In genomic region chr17:62193297-62193696, GRCh38 we compare ENCODE assay signal across 23 cellular contexts.
"Had no signal": no experiment of that assay in that cellular context is flagged by ENCODE, and none has a peak within 500 bp of the region (broad histone marks: within the 10 kb centered on the region; RNA-seq: fewer than 3 reads in every experiment).

No MANE protein-coding gene starts in this region.

- H3K4me3 ChIP-seq: esophagus squamous epithelium, gastroesophageal sphincter, mucosa of descending colon, neural progenitor cell, pancreas, prostate gland, right atrium auricular region, upper lobe of left lung, vagina had no signal

- H3K36me3 Mint-ChIP-seq: immature natural killer cell; naive thymus-derived CD8-positive, alpha-beta T cell had no signal

- H3K36me3 ChIP-seq: esophagus squamous epithelium, gastroesophageal sphincter, neural progenitor cell, pancreas, prostate gland, right atrium auricular region, upper lobe of left lung, vagina had no signal

- H3K27ac Mint-ChIP-seq: dendritic cell treated with granulocyte-macrophage colony-stimulating factor and Interleukin-4, amounts not matched to agents 40 ng/mL and 50 ng/mL, for 4 days; effector memory CD8-positive, alpha-beta T cell; immature natural killer cell; neural progenitor cell had no signal

- DNase-seq: effector memory CD8-positive, alpha-beta T cell; esophagus squamous epithelium; foreskin fibroblast; glutamatergic neuron; immature natural killer cell; kidney; mammary epithelial cell; mucosa of descending colon; naive thymus-derived CD8-positive, alpha-beta T cell; occipital lobe; pancreas; small intestine; stimulated activated CD4-positive, alpha-beta T cell treated with anti-CD3 and anti-CD28 coated beads, Interleukin-2, amount 100 ng/mL, for 48 hours; stimulated activated naive CD4-positive, alpha-beta T cell treated with Interleukin-2 at 50 U/mL for 16 hours; upper lobe of left lung had no signal

- H3K4me3 Mint-ChIP-seq: dendritic cell treated with granulocyte-macrophage colony-stimulating factor and Interleukin-4, amounts not matched to agents 40 ng/mL and 50 ng/mL, for 4 days; effector memory CD8-positive, alpha-beta T cell; immature natural killer cell; naive thymus-derived CD8-positive, alpha-beta T cell; neural progenitor cell had no signal

- H3K4me2 ChIP-seq: neural progenitor cell had no signal

- H3K9me3 Mint-ChIP-seq: dendritic cell treated with granulocyte-macrophage colony-stimulating factor and Interleukin-4, amounts not matched to agents 40 ng/mL and 50 ng/mL, for 4 days; immature natural killer cell had no signal

- H2AFZ ChIP-seq: neural progenitor cell had no signal

- H3K9me3 ChIP-seq: esophagus squamous epithelium, mucosa of descending colon, pancreas, prostate gland, right atrium auricular region, upper lobe of left lung, vagina had no signal

- H3K4me1 ChIP-seq: gastroesophageal sphincter, neural progenitor cell, pancreas, prostate gland, right atrium auricular region, upper lobe of left lung, vagina had no signal

- FAIRE-seq: colon, kidney, pancreas, small intestine had no signal

- H3K27ac ChIP-seq: epithelial cell of prostate, esophagus squamous epithelium, gastroesophageal sphincter, neural progenitor cell, pancreas, prostate gland, right atrium auricular region, upper lobe of left lung, vagina had no signal

- H3K27me3 ChIP-seq: esophagus squamous epithelium, gastroesophageal sphincter, neural progenitor cell, pancreas, right atrium auricular region, upper lobe of left lung, vagina had no signal

- H3K4me1 Mint-ChIP-seq: immature natural killer cell had no signal

- H3K9ac ChIP-seq: neural progenitor cell had no signal
